1 cellular context compared by ENCODE assay signal in the genomic region with DNA sequence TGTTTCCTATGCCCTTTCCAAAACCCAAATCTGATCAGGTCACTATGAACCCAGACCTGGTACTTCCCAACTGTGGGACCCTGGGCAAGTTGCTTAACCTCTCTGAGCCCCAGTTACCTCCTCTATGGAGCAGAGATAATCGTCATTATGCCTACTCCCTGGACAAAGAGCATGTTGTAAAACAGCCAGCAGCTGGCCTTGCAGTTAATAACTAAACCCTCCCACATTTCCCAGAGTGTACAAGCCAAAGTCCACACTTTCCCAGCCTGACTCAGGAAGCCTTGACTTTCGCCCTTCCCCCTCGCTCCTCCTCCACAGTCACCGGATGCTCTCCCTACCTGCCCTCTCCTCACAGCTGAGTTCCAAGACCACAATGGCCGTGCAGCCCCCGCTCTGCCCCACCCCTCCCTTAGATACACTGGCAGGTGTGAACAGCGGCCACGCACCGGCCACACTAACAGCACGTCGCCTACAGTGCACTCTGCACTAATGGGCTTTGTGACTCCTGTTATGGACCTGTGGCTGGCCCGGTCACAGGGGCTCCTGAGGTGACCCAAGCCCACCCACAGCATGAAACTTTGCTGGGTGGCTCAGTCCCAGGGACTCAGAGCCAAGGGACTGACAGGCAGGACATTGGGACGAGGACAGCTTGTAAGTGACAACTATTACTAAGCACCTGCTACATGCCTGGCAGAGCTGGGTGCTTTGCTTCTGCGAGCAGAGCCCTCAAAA.
TF ChIP-seq lines count a peak whose summit lies in the region.

No MANE protein-coding gene starts in this region.

TF ChIP-seq in HepG2, 621 proteins besides CTCF, POLR2A, EP300 and RAD21 (continued from another document and continues in another):
- TF ChIP-seq, protein P1, sequence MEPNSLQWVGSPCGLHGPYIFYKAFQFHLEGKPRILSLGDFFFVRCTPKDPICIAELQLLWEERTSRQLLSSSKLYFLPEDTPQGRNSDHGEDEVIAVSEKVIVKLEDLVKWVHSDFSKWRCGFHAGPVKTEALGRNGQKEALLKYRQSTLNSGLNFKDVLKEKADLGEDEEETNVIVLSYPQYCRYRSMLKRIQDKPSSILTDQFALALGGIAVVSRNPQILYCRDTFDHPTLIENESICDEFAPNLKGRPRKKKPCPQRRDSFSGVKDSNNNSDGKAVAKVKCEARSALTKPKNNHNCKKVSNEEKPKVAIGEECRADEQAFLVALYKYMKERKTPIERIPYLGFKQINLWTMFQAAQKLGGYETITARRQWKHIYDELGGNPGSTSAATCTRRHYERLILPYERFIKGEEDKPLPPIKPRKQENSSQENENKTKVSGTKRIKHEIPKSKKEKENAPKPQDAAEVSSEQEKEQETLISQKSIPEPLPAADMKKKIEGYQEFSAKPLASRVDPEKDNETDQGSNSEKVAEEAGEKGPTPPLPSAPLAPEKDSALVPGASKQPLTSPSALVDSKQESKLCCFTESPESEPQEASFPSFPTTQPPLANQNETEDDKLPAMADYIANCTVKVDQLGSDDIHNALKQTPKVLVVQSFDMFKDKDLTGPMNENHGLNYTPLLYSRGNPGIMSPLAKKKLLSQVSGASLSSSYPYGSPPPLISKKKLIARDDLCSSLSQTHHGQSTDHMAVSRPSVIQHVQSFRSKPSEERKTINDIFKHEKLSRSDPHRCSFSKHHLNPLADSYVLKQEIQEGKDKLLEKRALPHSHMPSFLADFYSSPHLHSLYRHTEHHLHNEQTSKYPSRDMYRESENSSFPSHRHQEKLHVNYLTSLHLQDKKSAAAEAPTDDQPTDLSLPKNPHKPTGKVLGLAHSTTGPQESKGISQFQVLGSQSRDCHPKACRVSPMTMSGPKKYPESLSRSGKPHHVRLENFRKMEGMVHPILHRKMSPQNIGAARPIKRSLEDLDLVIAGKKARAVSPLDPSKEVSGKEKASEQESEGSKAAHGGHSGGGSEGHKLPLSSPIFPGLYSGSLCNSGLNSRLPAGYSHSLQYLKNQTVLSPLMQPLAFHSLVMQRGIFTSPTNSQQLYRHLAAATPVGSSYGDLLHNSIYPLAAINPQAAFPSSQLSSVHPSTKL (CRISPR knock-in tag; IDR thresholded peaks at IDR 0.05), result peak; percentile 92
- TF ChIP-seq, protein P2, sequence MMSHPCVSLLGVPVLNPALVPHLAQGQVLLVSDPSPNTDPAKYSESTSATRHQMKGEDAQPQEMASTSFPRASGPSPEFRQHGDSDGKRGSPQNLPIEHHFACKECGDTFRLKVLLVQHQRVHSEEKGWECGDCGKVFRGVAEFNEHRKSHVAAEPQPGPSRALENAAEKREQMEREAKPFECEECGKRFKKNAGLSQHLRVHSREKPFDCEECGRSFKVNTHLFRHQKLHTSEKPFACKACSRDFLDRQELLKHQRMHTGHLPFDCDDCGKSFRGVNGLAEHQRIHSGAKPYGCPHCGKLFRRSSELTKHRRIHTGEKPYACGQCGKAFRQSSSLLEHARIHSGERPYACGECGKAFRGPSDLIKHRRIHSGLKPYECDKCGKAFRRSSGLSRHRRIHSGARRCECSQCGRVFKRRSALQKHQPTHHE (CRISPR knock-in tag; IDR thresholded peaks at IDR 0.05; ENCODE audit: borderline replicate concordance), result no peak; the same call in 1 of the 2 replicates
- TF ChIP-seq, protein P3, sequence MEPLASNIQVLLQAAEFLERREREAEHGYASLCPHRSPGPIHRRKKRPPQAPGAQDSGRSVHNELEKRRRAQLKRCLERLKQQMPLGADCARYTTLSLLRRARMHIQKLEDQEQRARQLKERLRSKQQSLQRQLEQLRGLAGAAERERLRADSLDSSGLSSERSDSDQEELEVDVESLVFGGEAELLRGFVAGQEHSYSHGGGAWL (CRISPR knock-in tag; IDR thresholded peaks at IDR 0.05), result peak; percentile 74; the same call in 1 of the 2 replicates
- TF ChIP-seq ZNF292 (CRISPR knock-in tag; IDR thresholded peaks at IDR 0.05; ENCODE audit: borderline replicate concordance, low read depth), result peak; percentile 88; the same call in 1 of the 2 replicates
- no peak for TF ChIP-seq SIN3B (IDR thresholded peaks at IDR 0.05; ENCODE audit: low read length)
- TF ChIP-seq, protein P4, sequence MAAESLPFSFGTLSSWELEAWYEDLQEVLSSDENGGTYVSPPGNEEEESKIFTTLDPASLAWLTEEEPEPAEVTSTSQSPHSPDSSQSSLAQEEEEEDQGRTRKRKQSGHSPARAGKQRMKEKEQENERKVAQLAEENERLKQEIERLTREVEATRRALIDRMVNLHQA (CRISPR knock-in tag; IDR thresholded peaks at IDR 0.05), result no peak
- TF ChIP-seq CEBPB (IDR thresholded peaks at IDR 0.05; ENCODE audit: borderline replicate concordance, low read depth, low read length), result peak; percentile 74; the same call in 1 of the 2 replicates
- TF ChIP-seq, protein P5, sequence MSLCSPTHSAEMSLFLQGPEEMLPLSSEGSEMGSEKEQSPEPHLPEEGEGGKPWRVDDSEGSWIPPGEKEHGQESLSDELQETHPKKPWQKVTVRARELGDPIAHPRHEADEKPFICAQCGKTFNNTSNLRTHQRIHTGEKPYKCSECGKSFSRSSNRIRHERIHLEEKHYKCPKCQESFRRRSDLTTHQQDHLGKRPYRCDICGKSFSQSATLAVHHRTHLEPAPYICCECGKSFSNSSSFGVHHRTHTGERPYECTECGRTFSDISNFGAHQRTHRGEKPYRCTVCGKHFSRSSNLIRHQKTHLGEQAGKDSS (CRISPR knock-in tag; IDR thresholded peaks at IDR 0.05; ENCODE audit: borderline replicate concordance, low read depth), result peak; percentile 72
- TF ChIP-seq, protein P6, sequence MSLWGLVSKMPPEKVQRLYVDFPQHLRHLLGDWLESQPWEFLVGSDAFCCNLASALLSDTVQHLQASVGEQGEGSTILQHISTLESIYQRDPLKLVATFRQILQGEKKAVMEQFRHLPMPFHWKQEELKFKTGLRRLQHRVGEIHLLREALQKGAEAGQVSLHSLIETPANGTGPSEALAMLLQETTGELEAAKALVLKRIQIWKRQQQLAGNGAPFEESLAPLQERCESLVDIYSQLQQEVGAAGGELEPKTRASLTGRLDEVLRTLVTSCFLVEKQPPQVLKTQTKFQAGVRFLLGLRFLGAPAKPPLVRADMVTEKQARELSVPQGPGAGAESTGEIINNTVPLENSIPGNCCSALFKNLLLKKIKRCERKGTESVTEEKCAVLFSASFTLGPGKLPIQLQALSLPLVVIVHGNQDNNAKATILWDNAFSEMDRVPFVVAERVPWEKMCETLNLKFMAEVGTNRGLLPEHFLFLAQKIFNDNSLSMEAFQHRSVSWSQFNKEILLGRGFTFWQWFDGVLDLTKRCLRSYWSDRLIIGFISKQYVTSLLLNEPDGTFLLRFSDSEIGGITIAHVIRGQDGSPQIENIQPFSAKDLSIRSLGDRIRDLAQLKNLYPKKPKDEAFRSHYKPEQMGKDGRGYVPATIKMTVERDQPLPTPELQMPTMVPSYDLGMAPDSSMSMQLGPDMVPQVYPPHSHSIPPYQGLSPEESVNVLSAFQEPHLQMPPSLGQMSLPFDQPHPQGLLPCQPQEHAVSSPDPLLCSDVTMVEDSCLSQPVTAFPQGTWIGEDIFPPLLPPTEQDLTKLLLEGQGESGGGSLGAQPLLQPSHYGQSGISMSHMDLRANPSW (CRISPR knock-in tag; IDR thresholded peaks at IDR 0.05; ENCODE audit: borderline replicate concordance), result peak; percentile 88
- TF ChIP-seq ZFP41 (CRISPR knock-in tag; IDR thresholded peaks at IDR 0.05; ENCODE audit: borderline replicate concordance), result no peak; the same call in 1 of the 2 replicates
- TF ChIP-seq ATF1 (CRISPR knock-in tag; IDR thresholded peaks at IDR 0.05), result no peak
- TF ChIP-seq ZNF496 (CRISPR knock-in tag; IDR thresholded peaks at IDR 0.05; ENCODE audit: insufficient replicate concordance), result no peak
- peak; percentile 5 for TF ChIP-seq XRCC5 (optimal IDR thresholded peaks at IDR 0.05; ENCODE audit: low read length)
- no peak for TF ChIP-seq U2AF2 (IDR thresholded peaks at IDR 0.05; ENCODE audit: low read depth, low read length)
- TF ChIP-seq NFRKB (IDR thresholded peaks at IDR 0.05), result no peak
- TF ChIP-seq ZNF703 (CRISPR knock-in tag; IDR thresholded peaks at IDR 0.05; ENCODE audit: borderline replicate concordance), result peak; percentile 95
- TF ChIP-seq GATAD2A (CRISPR knock-in tag; IDR thresholded peaks at IDR 0.05), result peak; percentile 95
- TF ChIP-seq, protein P7, sequence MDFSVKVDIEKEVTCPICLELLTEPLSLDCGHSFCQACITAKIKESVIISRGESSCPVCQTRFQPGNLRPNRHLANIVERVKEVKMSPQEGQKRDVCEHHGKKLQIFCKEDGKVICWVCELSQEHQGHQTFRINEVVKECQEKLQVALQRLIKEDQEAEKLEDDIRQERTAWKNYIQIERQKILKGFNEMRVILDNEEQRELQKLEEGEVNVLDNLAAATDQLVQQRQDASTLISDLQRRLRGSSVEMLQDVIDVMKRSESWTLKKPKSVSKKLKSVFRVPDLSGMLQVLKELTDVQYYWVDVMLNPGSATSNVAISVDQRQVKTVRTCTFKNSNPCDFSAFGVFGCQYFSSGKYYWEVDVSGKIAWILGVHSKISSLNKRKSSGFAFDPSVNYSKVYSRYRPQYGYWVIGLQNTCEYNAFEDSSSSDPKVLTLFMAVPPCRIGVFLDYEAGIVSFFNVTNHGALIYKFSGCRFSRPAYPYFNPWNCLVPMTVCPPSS (IDR thresholded peaks at IDR 0.05), result no peak
- no peak for TF ChIP-seq CCAR2 (optimal IDR thresholded peaks at IDR 0.05; ENCODE audit: low read depth, low read length)
- peak; percentile 94 for TF ChIP-seq ZNF747 (CRISPR knock-in tag; IDR thresholded peaks at IDR 0.05; ENCODE audit: borderline replicate concordance)
- TF ChIP-seq SATB2 (CRISPR knock-in tag; IDR thresholded peaks at IDR 0.05), result peak; percentile 81; the same call in 1 of the 2 replicates
- TF ChIP-seq, protein P8, sequence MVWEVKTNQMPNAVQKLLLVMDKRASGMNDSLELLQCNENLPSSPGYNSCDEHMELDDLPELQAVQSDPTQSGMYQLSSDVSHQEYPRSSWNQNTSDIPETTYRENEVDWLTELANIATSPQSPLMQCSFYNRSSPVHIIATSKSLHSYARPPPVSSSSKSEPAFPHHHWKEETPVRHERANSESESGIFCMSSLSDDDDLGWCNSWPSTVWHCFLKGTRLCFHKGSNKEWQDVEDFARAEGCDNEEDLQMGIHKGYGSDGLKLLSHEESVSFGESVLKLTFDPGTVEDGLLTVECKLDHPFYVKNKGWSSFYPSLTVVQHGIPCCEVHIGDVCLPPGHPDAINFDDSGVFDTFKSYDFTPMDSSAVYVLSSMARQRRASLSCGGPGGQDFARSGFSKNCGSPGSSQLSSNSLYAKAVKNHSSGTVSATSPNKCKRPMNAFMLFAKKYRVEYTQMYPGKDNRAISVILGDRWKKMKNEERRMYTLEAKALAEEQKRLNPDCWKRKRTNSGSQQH (CRISPR knock-in tag; IDR thresholded peaks at IDR 0.05; ENCODE audit: low read depth), result peak; percentile 88; the same call in 1 of the 2 replicates
- TF ChIP-seq CCDC6 (CRISPR knock-in tag; IDR thresholded peaks at IDR 0.05), result peak; percentile 99
- peak; percentile 86 for TF ChIP-seq ZNF317 (CRISPR knock-in tag; IDR thresholded peaks at IDR 0.05)
- TF ChIP-seq, protein P9, sequence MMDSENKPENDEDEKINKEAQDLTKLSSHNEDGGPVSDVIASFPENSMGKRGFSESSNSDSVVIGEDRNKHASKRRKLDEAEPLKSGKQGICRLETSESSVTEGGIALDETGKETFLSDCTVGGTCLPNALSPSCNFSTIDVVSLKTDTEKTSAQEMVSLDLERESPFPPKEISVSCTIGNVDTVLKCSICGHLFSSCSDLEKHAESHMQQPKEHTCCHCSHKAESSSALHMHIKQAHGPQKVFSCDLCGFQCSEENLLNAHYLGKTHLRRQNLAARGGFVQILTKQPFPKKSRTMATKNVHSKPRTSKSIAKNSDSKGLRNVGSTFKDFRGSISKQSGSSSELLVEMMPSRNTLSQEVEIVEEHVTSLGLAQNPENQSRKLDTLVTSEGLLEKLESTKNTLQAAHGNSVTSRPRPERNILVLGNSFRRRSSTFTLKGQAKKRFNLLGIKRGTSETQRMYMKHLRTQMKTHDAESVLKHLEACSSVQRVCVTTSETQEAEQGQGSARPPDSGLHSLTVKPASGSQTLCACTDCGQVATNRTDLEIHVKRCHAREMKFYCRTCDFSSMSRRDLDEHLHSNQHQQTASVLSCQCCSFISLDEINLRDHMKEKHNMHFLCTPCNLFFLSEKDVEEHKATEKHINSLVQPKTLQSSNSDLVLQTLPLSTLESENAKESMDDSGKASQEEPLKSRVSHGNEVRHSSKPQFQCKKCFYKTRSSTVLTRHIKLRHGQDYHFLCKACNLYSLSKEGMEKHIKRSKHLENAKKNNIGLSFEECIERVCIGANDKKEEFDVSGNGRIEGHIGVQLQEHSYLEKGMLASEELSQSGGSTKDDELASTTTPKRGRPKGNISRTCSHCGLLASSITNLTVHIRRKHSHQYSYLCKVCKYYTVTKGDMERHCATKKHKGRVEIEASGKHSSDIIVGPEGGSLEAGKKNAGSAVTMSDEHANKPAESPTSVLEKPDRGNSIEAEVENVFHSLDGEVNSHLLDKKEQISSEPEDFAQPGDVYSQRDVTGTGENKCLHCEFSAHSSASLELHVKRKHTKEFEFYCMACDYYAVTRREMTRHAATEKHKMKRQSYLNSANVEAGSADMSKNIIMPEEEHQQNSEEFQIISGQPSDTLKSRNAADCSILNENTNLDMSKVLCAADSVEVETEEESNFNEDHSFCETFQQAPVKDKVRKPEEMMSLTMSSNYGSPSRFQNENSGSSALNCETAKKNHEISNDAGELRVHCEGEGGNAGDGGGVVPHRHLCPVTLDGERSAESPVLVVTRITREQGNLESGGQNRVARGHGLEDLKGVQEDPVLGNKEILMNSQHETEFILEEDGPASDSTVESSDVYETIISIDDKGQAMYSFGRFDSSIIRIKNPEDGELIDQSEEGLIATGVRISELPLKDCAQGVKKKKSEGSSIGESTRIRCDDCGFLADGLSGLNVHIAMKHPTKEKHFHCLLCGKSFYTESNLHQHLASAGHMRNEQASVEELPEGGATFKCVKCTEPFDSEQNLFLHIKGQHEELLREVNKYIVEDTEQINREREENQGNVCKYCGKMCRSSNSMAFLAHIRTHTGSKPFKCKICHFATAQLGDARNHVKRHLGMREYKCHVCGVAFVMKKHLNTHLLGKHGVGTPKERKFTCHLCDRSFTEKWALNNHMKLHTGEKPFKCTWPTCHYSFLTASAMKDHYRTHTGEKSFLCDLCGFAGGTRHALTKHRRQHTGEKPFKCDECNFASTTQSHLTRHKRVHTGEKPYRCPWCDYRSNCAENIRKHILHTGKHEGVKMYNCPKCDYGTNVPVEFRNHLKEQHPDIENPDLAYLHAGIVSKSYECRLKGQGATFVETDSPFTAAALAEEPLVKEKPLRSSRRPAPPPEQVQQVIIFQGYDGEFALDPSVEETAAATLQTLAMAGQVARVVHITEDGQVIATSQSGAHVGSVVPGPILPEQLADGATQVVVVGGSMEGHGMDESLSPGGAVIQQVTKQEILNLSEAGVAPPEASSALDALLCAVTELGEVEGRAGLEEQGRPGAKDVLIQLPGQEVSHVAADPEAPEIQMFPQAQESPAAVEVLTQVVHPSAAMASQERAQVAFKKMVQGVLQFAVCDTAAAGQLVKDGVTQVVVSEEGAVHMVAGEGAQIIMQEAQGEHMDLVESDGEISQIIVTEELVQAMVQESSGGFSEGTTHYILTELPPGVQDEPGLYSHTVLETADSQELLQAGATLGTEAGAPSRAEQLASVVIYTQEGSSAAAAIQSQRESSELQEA (CRISPR knock-in tag; IDR thresholded peaks at IDR 0.05; ENCODE audit: not compliant biosample characterization), result peak; percentile 75
- TF ChIP-seq TGIF2 (CRISPR knock-in tag; IDR thresholded peaks at IDR 0.05), result peak; percentile 84
- TF ChIP-seq ZNF430 (CRISPR knock-in tag; IDR thresholded peaks at IDR 0.05), result peak; percentile 95
- no peak for TF ChIP-seq ZNF562 (CRISPR knock-in tag; IDR thresholded peaks at IDR 0.05; ENCODE audit: borderline replicate concordance)
- TF ChIP-seq KAT8 (CRISPR knock-in tag; IDR thresholded peaks at IDR 0.05), result peak; percentile 58; the same call in 1 of the 2 replicates
- peak; percentile 63; the same call in 1 of the 2 replicates for TF ChIP-seq KMT2A (CRISPR knock-in tag; IDR thresholded peaks at IDR 0.05)
- TF ChIP-seq, protein P10, sequence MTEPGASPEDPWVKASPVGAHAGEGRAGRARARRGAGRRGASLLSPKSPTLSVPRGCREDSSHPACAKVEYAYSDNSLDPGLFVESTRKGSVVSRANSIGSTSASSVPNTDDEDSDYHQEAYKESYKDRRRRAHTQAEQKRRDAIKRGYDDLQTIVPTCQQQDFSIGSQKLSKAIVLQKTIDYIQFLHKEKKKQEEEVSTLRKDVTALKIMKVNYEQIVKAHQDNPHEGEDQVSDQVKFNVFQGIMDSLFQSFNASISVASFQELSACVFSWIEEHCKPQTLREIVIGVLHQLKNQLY (CRISPR knock-in tag; IDR thresholded peaks at IDR 0.05), result peak; percentile 99
